Comparison of ENCODE assay signal across 19 cellular contexts in the genomic region with DNA sequence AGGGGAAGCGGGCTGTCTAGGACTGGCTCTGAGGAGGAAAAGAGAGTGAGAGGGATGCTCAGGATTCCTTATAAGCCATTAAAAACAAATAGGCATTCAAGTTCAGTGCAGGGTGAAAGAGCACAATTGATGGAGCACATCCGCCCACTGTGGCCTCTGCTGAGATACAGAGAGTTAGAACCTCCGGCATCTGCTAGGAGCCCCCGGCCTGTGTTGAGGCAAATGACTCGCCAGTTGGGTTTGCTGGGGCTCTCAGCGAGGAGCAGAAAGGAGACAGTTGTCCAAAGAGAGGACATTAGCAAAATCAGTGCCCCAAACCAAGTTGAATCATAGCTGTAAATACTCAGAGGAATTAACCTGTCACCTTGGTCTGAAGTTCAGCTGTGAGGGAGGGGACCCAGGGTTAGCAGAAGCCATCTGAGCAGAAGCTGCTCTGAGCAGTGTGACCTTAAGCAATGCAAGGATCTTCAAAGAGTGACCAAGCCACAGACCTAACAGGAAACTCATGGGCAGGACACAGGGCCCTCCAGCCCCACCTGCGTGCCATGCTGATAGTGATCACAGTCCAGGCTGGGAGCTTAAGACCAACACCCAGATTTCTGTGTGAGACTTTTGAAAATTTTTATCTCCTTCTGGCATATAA. TPM values are rescaled to one million over a fixed set of nuclear protein-coding genes. Genes with fewer than 3 reads are reported as not detected.
A peak's percentile ranks its signal among the peaks of the same experiment; 100 is the strongest.
DNase-seq lines count a peak whose midpoint lies in the region; ATAC-seq and TF ChIP-seq lines count a peak whose summit lies in the region.
"Had no signal": no experiment of that assay in that cellular context is flagged by ENCODE, and none has a peak within 500 bp of the region (broad histone marks: within the 10 kb centered on the region; RNA-seq: fewer than 3 reads in every experiment).

No MANE protein-coding gene starts in this region.

- ATAC-seq in CD4-positive, CD25-positive, alpha-beta regulatory T cell (ENCODE audit: low read depth in 2 of 2) = peak; percentile 24 to 37
- ATAC-seq in central memory CD8-positive, alpha-beta T cell (replicated peaks; ENCODE audit: extremely low read depth, poor library complexity, severe bottlenecking) = no peak
- ATAC-seq in natural killer cell treated with Interleukin-12 subunit alpha and Interleukin-12 subunit beta and Interleukin-15 and Interleukin-18, amount 100 ng/mL, for 72 hours = peak; percentile 87 to 90
- no peak for ATAC-seq in PC-3

- H3K4me1 ChIP-seq in CD4-positive, CD25-positive, alpha-beta regulatory T cell (ENCODE audit: control insufficient read depth, insufficient read depth, low read length, poor library complexity, severe bottlenecking) = no peaks in the 10 kb centered on the region
- H3K4me1 ChIP-seq in PC-3 (ENCODE audit: insufficient read depth, low read length) = no peaks in the 10 kb centered on the region

- no peak overlapping the region for H3K27ac ChIP-seq in CD4-positive, CD25-positive, alpha-beta regulatory T cell (ENCODE audit: insufficient read depth, low read length, poor library complexity, severe bottlenecking)
- no peak overlapping the region for H3K27ac ChIP-seq in PC-3 (ENCODE audit: low read length)
- H3K27ac ChIP-seq: RWPE1 had no signal

- H3K27ac Mint-ChIP-seq in CD4-positive, CD25-positive, alpha-beta regulatory T cell = peak overlapping the region in 2 of 3 donors; percentile 20 to 44
- peak overlapping the region; percentile 52 for H3K27ac Mint-ChIP-seq in central memory CD8-positive, alpha-beta T cell (ENCODE audit: low read depth)
- H3K27ac Mint-ChIP-seq in natural killer cell treated with Interleukin-12 subunit alpha and Interleukin-12 subunit beta and Interleukin-15 and Interleukin-18, amount 100 ng/mL, for 72 hours = peak overlapping the region; percentile 77 to 85

- CTCF ChIA-PET in PC-3 (lab: Charles Lee) = no interaction called here

- no peaks in the 10 kb centered on the region for H3K9me3 ChIP-seq in CD4-positive, CD25-positive, alpha-beta regulatory T cell (ENCODE audit: control insufficient read depth in 2 of 2, low read length in 2 of 2)
- H3K9me3 ChIP-seq in PC-3 (ENCODE audit: low read length) = no peaks in the 10 kb centered on the region
- H3K9me3 ChIP-seq: MG63 had no signal

- H3K27me3 Mint-ChIP-seq in CD4-positive, CD25-positive, alpha-beta regulatory T cell = no peaks in the 10 kb centered on the region
- H3K27me3 Mint-ChIP-seq in central memory CD8-positive, alpha-beta T cell = no peaks in the 10 kb centered on the region
- no peaks in the 10 kb centered on the region for H3K27me3 Mint-ChIP-seq in natural killer cell treated with Interleukin-12 subunit alpha and Interleukin-12 subunit beta and Interleukin-15 and Interleukin-18, amount 100 ng/mL, for 72 hours

- H3F3A ChIP-seq in PC-3 (ENCODE audit: low read length, unreplicated experiment) = no peaks in the 10 kb centered on the region

- intact Hi-C loops in PC-3 (cut with micrococcal nuclease) = no loop called here

- POLR2A ChIA-PET in PC-3 (lab: Charles Lee; ENCODE audit: unreplicated experiment) = no interaction called here

- TF ChIP-seq CTCF in PC-3 (conservative IDR thresholded peaks at IDR 0.05; ENCODE audit: low read depth, low read length) = no peak

- DNase-seq in CD4-positive, CD25-positive, alpha-beta regulatory T cell = no peak
- DNase-seq in NOMO-1 treated with DMSO at 0.1 percent for 48 hours (lab: John Stamatoyannopoulos, UW; ENCODE audit: unreplicated experiment) (peak; percentile 57), NCI-H1694 (lab: John Stamatoyannopoulos, UW) (no peak), midbrain (lab: John Stamatoyannopoulos, UW) (no peak), PC-3 (no peak), epidermal melanocyte (ENCODE audit: insufficient read length, low spot score) (no peak)
- no peak for DNase-seq in central memory CD8-positive, alpha-beta T cell (ENCODE audit: low spot score in 2 of 2)
- peak; percentile 63 for DNase-seq in natural killer cell treated with Interleukin-12 subunit alpha and Interleukin-12 subunit beta and Interleukin-15 and Interleukin-18, amount 100 ng/mL, for 72 hours (ENCODE audit: low spot score)
- DNase-seq: C1 segment of cervical spinal cord, DMS 273 treated with DMSO at 0.1 percent for 48 hours, GDM1, MG63, NCI-H1092, NCI-H146, NCI-H2081 treated with DMSO at 0.1 percent for 48 hours, NCI-H510A treated with DMSO at 0.1 percent for 48 hours, OCI-M1 had no signal

- no peaks in the 10 kb centered on the region for H3K9me3 Mint-ChIP-seq in CD4-positive, CD25-positive, alpha-beta regulatory T cell
- no peaks in the 10 kb centered on the region for H3K9me3 Mint-ChIP-seq in central memory CD8-positive, alpha-beta T cell
- no peaks in the 10 kb centered on the region for H3K9me3 Mint-ChIP-seq in natural killer cell treated with Interleukin-12 subunit alpha and Interleukin-12 subunit beta and Interleukin-15 and Interleukin-18, amount 100 ng/mL, for 72 hours

- H3K27me3 ChIP-seq in CD4-positive, CD25-positive, alpha-beta regulatory T cell (ENCODE audit: control insufficient read depth, insufficient read depth, low read length) = no peaks in the 10 kb centered on the region
- no peaks in the 10 kb centered on the region for H3K27me3 ChIP-seq in PC-3 (ENCODE audit: low read length)
- H3K27me3 ChIP-seq: MG63 had no signal

- H3K4me1 Mint-ChIP-seq in CD4-positive, CD25-positive, alpha-beta regulatory T cell = peaks cover 6 to 19% (median 16%) of the 10 kb centered on the region in 4 donors
- peaks cover 8% of the 10 kb centered on the region for H3K4me1 Mint-ChIP-seq in central memory CD8-positive, alpha-beta T cell
- peaks cover 33 to 40% of the 10 kb centered on the region in 2 donors for H3K4me1 Mint-ChIP-seq in natural killer cell treated with Interleukin-12 subunit alpha and Interleukin-12 subunit beta and Interleukin-15 and Interleukin-18, amount 100 ng/mL, for 72 hours (ENCODE audit: low read depth in 2 of 2)

- H3K9ac ChIP-seq in PC-3 (ENCODE audit: low read length) = no peak overlapping the region

- H4K20me1 ChIP-seq in PC-3 (ENCODE audit: low read length) = no peaks in the 10 kb centered on the region

- no peak overlapping the region for H3K4me3 Mint-ChIP-seq in CD4-positive, CD25-positive, alpha-beta regulatory T cell
- no peak overlapping the region for H3K4me3 Mint-ChIP-seq in central memory CD8-positive, alpha-beta T cell
- peak overlapping the region; percentile 4 for H3K4me3 Mint-ChIP-seq in natural killer cell treated with Interleukin-12 subunit alpha and Interleukin-12 subunit beta and Interleukin-15 and Interleukin-18, amount 100 ng/mL, for 72 hours

- no peak overlapping the region for H2AFZ ChIP-seq in PC-3 (ENCODE audit: low read length)

- no peak overlapping the region for H3K4me3 ChIP-seq in CD4-positive, CD25-positive, alpha-beta regulatory T cell (ENCODE audit: low read depth, low read length)
- H3K4me3 ChIP-seq in PC-3 (ENCODE audit: low read length) = no peak overlapping the region
- H3K4me3 ChIP-seq: MG63 had no signal

- BruUV-seq in PC-3 (replicated peaks; lab: Mats Ljungman, UMichigan) = no TSS peak

- H3K4me2 ChIP-seq in PC-3 (ENCODE audit: low read length) = no peak overlapping the region

- no peaks in the 10 kb centered on the region for H3K36me3 ChIP-seq in CD4-positive, CD25-positive, alpha-beta regulatory T cell (ENCODE audit: control insufficient read depth, insufficient read depth, low read length)
- no peaks in the 10 kb centered on the region for H3K36me3 ChIP-seq in PC-3 (ENCODE audit: low read depth, low read length)
- H3K36me3 ChIP-seq: MG63 had no signal

- no peaks in the 10 kb centered on the region for H3K79me2 ChIP-seq in PC-3 (ENCODE audit: low read length)

- no peaks in the 10 kb centered on the region for H3K9me2 ChIP-seq in PC-3 (replicated peaks; ENCODE audit: low read length)

- no peaks in the 10 kb centered on the region for H3K36me3 Mint-ChIP-seq in CD4-positive, CD25-positive, alpha-beta regulatory T cell
- no peaks in the 10 kb centered on the region for H3K36me3 Mint-ChIP-seq in central memory CD8-positive, alpha-beta T cell (ENCODE audit: insufficient read depth)
- peaks cover 9% of the 10 kb centered on the region for H3K36me3 Mint-ChIP-seq in natural killer cell treated with Interleukin-12 subunit alpha and Interleukin-12 subunit beta and Interleukin-15 and Interleukin-18, amount 100 ng/mL, for 72 hours

RNA-seq across cellular contexts. Expression of a gene that starts 23.3 kb away (rescaled TPM):
- 0.44 TPM for total RNA-seq in CD4-positive, CD25-positive, alpha-beta regulatory T cell
- polyA plus RNA-seq in CD4-positive, CD25-positive, alpha-beta regulatory T cell = under 1 TPM in 1 of 4 donors, not detected in 3; 0.41 TPM
- 100 to 1,000 TPM; 159 to 355 TPM for total RNA-seq in natural killer cell treated with Interleukin-12 subunit alpha and Interleukin-12 subunit beta and Interleukin-15 and Interleukin-18, amount 100 ng/mL, for 72 hours
- total RNA-seq in PC-3 (2014; rRNA removed) = not detected in 2 replicates
- total RNA-seq: A673 had no signal

RNA-seq across cellular contexts. Expression of a gene that starts 44.0 kb away (rescaled TPM):
- 19.9 TPM for total RNA-seq in CD4-positive, CD25-positive, alpha-beta regulatory T cell
- 10 to 100 TPM in 2 of 4 donors, 1 to 10 TPM in 2; 6.9 to 12.5 (median 10.0) TPM for polyA plus RNA-seq in CD4-positive, CD25-positive, alpha-beta regulatory T cell
- 100 to 1,000 TPM; 135 to 219 TPM for total RNA-seq in natural killer cell treated with Interleukin-12 subunit alpha and Interleukin-12 subunit beta and Interleukin-15 and Interleukin-18, amount 100 ng/mL, for 72 hours
- 1.2 and 3.6 TPM in 2 replicates for total RNA-seq in PC-3 (2014; rRNA removed)
- total RNA-seq: A673 had no signal

Comparison
In these comparisons a context has a peak if more than half of its experiments do, and no peak if none do; other contexts are left out.
1. ATAC-seq: peak in CD4-positive, CD25-positive, alpha-beta regulatory T cell (2 of 2) and natural killer cell treated with Interleukin-12 subunit alpha and Interleukin-12 subunit beta and Interleukin-15 and Interleukin-18, amount 100 ng/mL, for 72 hours (2 of 2); none in central memory CD8-positive, alpha-beta T cell (single experiment) and PC-3 (single experiment).
2. DNase-seq: peak in NOMO-1 treated with DMSO at 0.1 percent for 48 hours (single experiment) and natural killer cell treated with Interleukin-12 subunit alpha and Interleukin-12 subunit beta and Interleukin-15 and Interleukin-18, amount 100 ng/mL, for 72 hours (single experiment); none in CD4-positive, CD25-positive, alpha-beta regulatory T cell (0 of 3), central memory CD8-positive, alpha-beta T cell (0 of 2), NCI-H1694 (single experiment), midbrain (single experiment), PC-3 (single experiment) and epidermal melanocyte (single experiment).
3. RNA of a gene that starts 23.3 kb away (total RNA-seq): 159 to 355 TPM in natural killer cell treated with Interleukin-12 subunit alpha and Interleukin-12 subunit beta and Interleukin-15 and Interleukin-18, amount 100 ng/mL, for 72 hours; 0.44 TPM in CD4-positive, CD25-positive, alpha-beta regulatory T cell (single experiment) and not detected in PC-3; every median in the first group is over 100 times any median in the second.
4. Peak in every context shown above with its lines, with median percentiles within 50 percentile points of each other: H3K27ac Mint-ChIP-seq.